9 cellular contexts compared by ENCODE assay signal in the genomic region with DNA sequence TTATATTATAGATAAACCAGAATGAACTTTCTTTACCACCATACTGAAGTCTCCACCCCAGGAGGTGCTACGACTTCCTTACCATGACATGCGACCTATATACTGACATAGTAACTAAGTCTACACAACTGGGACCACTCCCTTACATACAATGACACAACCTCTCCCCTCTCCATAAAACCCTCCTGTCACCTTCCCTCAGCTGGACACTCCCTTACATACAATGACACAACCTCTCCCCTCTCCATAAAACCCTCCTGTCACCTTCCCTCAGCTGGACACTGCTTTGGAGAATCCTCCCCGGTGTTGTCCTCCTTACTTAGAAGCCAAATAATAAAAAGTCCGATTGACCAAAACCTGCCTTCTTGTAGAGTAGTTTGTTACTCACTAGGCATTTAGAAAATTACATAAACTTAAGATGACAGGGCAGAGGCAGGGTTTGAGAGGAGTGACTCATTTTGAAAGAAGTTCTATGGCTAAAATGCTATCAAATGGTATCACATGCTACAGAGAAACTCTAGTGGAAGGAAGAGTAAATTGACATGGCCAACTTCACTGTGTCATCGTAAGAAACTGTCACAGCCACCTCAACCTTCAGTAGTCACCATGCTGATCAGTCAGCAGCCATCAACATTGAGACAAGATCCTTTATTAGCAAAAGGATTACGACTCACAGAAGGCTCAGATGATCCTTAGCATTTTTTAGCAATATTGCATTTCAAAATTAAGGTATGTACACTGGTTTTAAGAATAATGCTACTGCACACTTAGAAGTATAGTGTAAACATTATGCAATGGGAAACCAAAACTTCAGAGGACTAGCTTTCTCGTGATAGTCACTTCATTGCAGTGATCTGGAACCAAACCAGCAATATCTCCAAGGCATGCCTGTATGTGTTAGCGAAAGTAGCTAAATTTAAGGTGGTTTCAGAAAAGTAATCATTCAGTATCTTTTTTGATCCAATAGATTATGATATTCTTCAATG. TPM values are rescaled to one million over a fixed set of nuclear protein-coding genes. Genes with fewer than 3 reads are reported as not detected.
DNase-seq lines count a peak whose midpoint lies in the region; ATAC-seq and TF ChIP-seq lines count a peak whose summit lies in the region.
"Had no signal": no experiment of that assay in that cellular context is flagged by ENCODE, and none has a peak within 500 bp of the region (broad histone marks: within the 10 kb centered on the region; RNA-seq: fewer than 3 reads in every experiment).

No MANE protein-coding gene starts in this region.

- peaks cover 39% of the 10 kb centered on the region for H3K36me3 Mint-ChIP-seq in HFFc6 (ENCODE audit: low read depth)
- peaks cover 46% of the 10 kb centered on the region for H3K36me3 Mint-ChIP-seq in T-helper 2 cell treated with Interferon-gamma antibody and Interleukin-4, amounts not matched to agents 5 μg/mL and 100 μg/mL, for 36 hours (ENCODE audit: low read depth)

- H3K4me3 ChIP-seq in mesendoderm (ENCODE audit: low read length), result no peak overlapping the region

- no peak overlapping the region for H3K18ac ChIP-seq in mesendoderm (ENCODE audit: low read length)

- no peak overlapping the region for H2AK5ac ChIP-seq in mesendoderm (ENCODE audit: low read length)

- H4K8ac ChIP-seq in mesendoderm (ENCODE audit: low read depth, low read length), result no peak overlapping the region

- peak overlapping the region; percentile 72 for H3K4me3 Mint-ChIP-seq in HFFc6
- H3K4me3 Mint-ChIP-seq in T-helper 2 cell treated with Interferon-gamma antibody and Interleukin-4, amounts not matched to agents 5 μg/mL and 100 μg/mL, for 36 hours, result peak overlapping the region; percentile 14

- H2BK120ac ChIP-seq in mesendoderm (ENCODE audit: low read depth, low read length), result no peak overlapping the region

- no peak overlapping the region for H3K9ac ChIP-seq in mesendoderm (ENCODE audit: low read length)

- no peak overlapping the region for H2BK5ac ChIP-seq in mesendoderm (ENCODE audit: low read length)

- no peak overlapping the region for H2BK15ac ChIP-seq in mesendoderm (replicated peaks; ENCODE audit: low read depth)

- H3K9me3 Mint-ChIP-seq in HFFc6, result no peaks in the 10 kb centered on the region
- H3K9me3 Mint-ChIP-seq in T-helper 2 cell treated with Interferon-gamma antibody and Interleukin-4, amounts not matched to agents 5 μg/mL and 100 μg/mL, for 36 hours, result no peaks in the 10 kb centered on the region

- H3K23ac ChIP-seq in mesendoderm (ENCODE audit: low read length), result no peak overlapping the region

- peaks cover 27% of the 10 kb centered on the region for H3K4me1 Mint-ChIP-seq in HFFc6 (ENCODE audit: low read depth)
- peaks cover 17% of the 10 kb centered on the region for H3K4me1 Mint-ChIP-seq in T-helper 2 cell treated with Interferon-gamma antibody and Interleukin-4, amounts not matched to agents 5 μg/mL and 100 μg/mL, for 36 hours (ENCODE audit: low read depth)

- H3K4me2 ChIP-seq in mesendoderm (ENCODE audit: low read length), result no peak overlapping the region

- no peak overlapping the region for H3K4ac ChIP-seq in mesendoderm (ENCODE audit: low read depth, low read length)

- WGBS in mesendoderm (ENCODE audit: extremely low coverage, insufficient coverage, low lambda C conversion rate), result no CpG with 5 or more reads among the region's 8 CpGs

- H3K27ac ChIP-seq in mesendoderm (ENCODE audit: low read depth, low read length), result no peak overlapping the region
- H3K27ac ChIP-seq: VCaP had no signal

- TF ChIP-seq CTCF in HFFc6 (IDR thresholded peaks at IDR 0.05), result no peak

- H3K4me1 ChIP-seq in mesendoderm (ENCODE audit: control insufficient read depth, low read depth, low read length), result no peaks in the 10 kb centered on the region

- H4K5ac ChIP-seq in mesendoderm (ENCODE audit: low read length), result no peak overlapping the region

- no peaks in the 10 kb centered on the region; the same call in 1 of the 2 replicates for H3K27me3 Mint-ChIP-seq in HFFc6 (ENCODE audit: insufficient read depth)
- H3K27me3 Mint-ChIP-seq in T-helper 2 cell treated with Interferon-gamma antibody and Interleukin-4, amounts not matched to agents 5 μg/mL and 100 μg/mL, for 36 hours (ENCODE audit: low read depth), result no peaks in the 10 kb centered on the region

- H3K27me3 ChIP-seq in mesendoderm (ENCODE audit: insufficient read depth, low read length, poor library complexity), result no peaks in the 10 kb centered on the region

- peak; percentile 80 for ATAC-seq in GM18498 (IDR thresholded peaks at IDR 0.05; ENCODE audit: unreplicated experiment)
- no peak for ATAC-seq in HG02588 (IDR thresholded peaks at IDR 0.05; ENCODE audit: unreplicated experiment)

- H3K79me2 ChIP-seq in mesendoderm (ENCODE audit: control insufficient read depth, insufficient read depth, low read length), result peaks cover 3% of the 10 kb centered on the region

- DNase-seq in HFFc6, result peak; percentile 87
- peak; percentile 23 for DNase-seq in T-helper 2 cell treated with Interferon-gamma antibody and Interleukin-4, amounts not matched to agents 5 μg/mL and 100 μg/mL, for 36 hours (ENCODE audit: low spot score)
- DNase-seq in mesendoderm, result peak; percentile 1
- no peak for DNase-seq in DMS153 (lab: John Stamatoyannopoulos, UW)
- no peak for DNase-seq in cortex of kidney (lab: John Stamatoyannopoulos, UW)
- no peak for DNase-seq in NCI-H1930 (lab: John Stamatoyannopoulos, UW)

- H3K27ac Mint-ChIP-seq in HFFc6, result peak overlapping the region; percentile 96
- H3K27ac Mint-ChIP-seq in T-helper 2 cell treated with Interferon-gamma antibody and Interleukin-4, amounts not matched to agents 5 μg/mL and 100 μg/mL, for 36 hours, result peak overlapping the region; percentile 79

- H3K56ac ChIP-seq in mesendoderm (ENCODE audit: low read length), result no peak overlapping the region

- peaks cover 8% of the 10 kb centered on the region for H3K79me1 ChIP-seq in mesendoderm (ENCODE audit: low read length)

- H3K36me3 ChIP-seq in mesendoderm (ENCODE audit: control insufficient read depth, insufficient read depth, low read length), result no peaks in the 10 kb centered on the region

RNA-seq across cellular contexts. Expression of gene AHCTF1, which starts 56.4 kb away (rescaled TPM):
- total RNA-seq in HFFc6 (2021; fragmentation: NEBNext Ultra II Directional; extraction: Animal tissue kit (Norgen Biotek cat#: 25700)), result 10 to 100 TPM; 28.2 to 32.8 (median 30.6) TPM
- 27.5 TPM for polyA plus RNA-seq in mesendoderm (2013, experiment 1 of 2)
- 28.5 TPM for polyA plus RNA-seq in mesendoderm (2013, experiment 2 of 2)

Comparison
In these comparisons a context has a peak if more than half of its experiments do, and no peak if none do; other contexts are left out.
1. DNase-seq: peak in HFFc6 (single experiment), T-helper 2 cell treated with Interferon-gamma antibody and Interleukin-4, amounts not matched to agents 5 μg/mL and 100 μg/mL, for 36 hours (single experiment) and mesendoderm (single experiment); none in DMS153 (single experiment), cortex of kidney (single experiment) and NCI-H1930 (0 of 2).